In genomic region chr12:27771470-27772327, GRCh38 we compare ENCODE assay signal across 16 cellular contexts. TPM values are rescaled to one million over a fixed set of nuclear protein-coding genes. Genes with fewer than 3 reads are reported as not detected.
"Had no signal": no experiment of that assay in that cellular context is flagged by ENCODE, and none has a peak within 500 bp of the region (broad histone marks: within the 10 kb centered on the region; RNA-seq: fewer than 3 reads in every experiment).

No MANE protein-coding gene starts in this region.

- DNase-seq: activated CD4-positive, alpha-beta T cell treated with anti-CD3 and anti-CD28 coated beads for 4 hours; activated CD8-positive, alpha-beta memory T cell treated with anti-CD3 and anti-CD28 coated beads, Interleukin-2, amount 50 U/mL, for 48 hours; activated CD8-positive, alpha-beta T cell treated with anti-CD3 and anti-CD28 coated beads for 36 hours; activated naive CD4-positive, alpha-beta T cell; effector CD4-positive, alpha-beta T cell; gastrocnemius medialis; kidney glomerular epithelial cell; naive thymus-derived CD4-positive, alpha-beta T cell; small intestine had no signal

- H3K9me3 ChIP-seq: ascending aorta, gastrocnemius medialis, neutrophil, right atrium auricular region, tibial nerve, vagina had no signal

- H3K27ac ChIP-seq: ascending aorta, gastrocnemius medialis, neutrophil, right atrium auricular region, tibial nerve, vagina had no signal

- H3K27me3 ChIP-seq: ascending aorta, gastrocnemius medialis, neutrophil, right atrium auricular region, tibial nerve, vagina had no signal

- H3K4me3 Mint-ChIP-seq: activated CD8-positive, alpha-beta T cell treated with anti-CD3 and anti-CD28 coated beads for 36 hours; naive thymus-derived CD4-positive, alpha-beta T cell had no signal

- H3K9me3 Mint-ChIP-seq: activated CD8-positive, alpha-beta T cell treated with anti-CD3 and anti-CD28 coated beads for 36 hours; naive thymus-derived CD4-positive, alpha-beta T cell had no signal

- H3K27ac Mint-ChIP-seq: activated CD8-positive, alpha-beta T cell treated with anti-CD3 and anti-CD28 coated beads for 36 hours had no signal

- H3K4me3 ChIP-seq: ascending aorta, gastrocnemius medialis, right atrium auricular region, tibial nerve, vagina had no signal

- H3K4me1 ChIP-seq: ascending aorta, gastrocnemius medialis, right atrium auricular region, tibial nerve, vagina had no signal

- H3K36me3 ChIP-seq: ascending aorta, gastrocnemius medialis, neutrophil, right atrium auricular region, tibial nerve, vagina had no signal

- ATAC-seq: activated CD8-positive, alpha-beta T cell treated with anti-CD3 and anti-CD28 coated beads for 36 hours; gastrocnemius medialis; naive thymus-derived CD4-positive, alpha-beta T cell had no signal

- H3K36me3 Mint-ChIP-seq: naive thymus-derived CD4-positive, alpha-beta T cell had no signal

- H3K27me3 Mint-ChIP-seq: activated CD8-positive, alpha-beta T cell treated with anti-CD3 and anti-CD28 coated beads for 36 hours had no signal

RNA-seq across cellular contexts. Expression of gene MANSC4, which starts 8.3 kb away (rescaled TPM):
- total RNA-seq: activated CD8-positive, alpha-beta T cell treated with anti-CD3 and anti-CD28 coated beads for 36 hours; ascending aorta; gastrocnemius medialis; liver; posterior vena cava; right atrium auricular region; vagina had no signal
- polyA plus RNA-seq: liver; naive thymus-derived CD4-positive, alpha-beta T cell; small intestine had no signal
